Comparison of ENCODE assay signal across 6 cellular contexts in genomic region chr14:54038724-54039123, GRCh38.
"Had no signal": no experiment of that assay in that cellular context is flagged by ENCODE, and none has a peak within 500 bp of the region (broad histone marks: within the 10 kb centered on the region; RNA-seq: fewer than 3 reads in every experiment).

No MANE protein-coding gene starts in this region.

- ATAC-seq: K562 had no signal

- DNase-seq: IMR-90, KBM-7 had no signal

- H3K4me1 Mint-ChIP-seq: IgD-negative memory B cell had no signal

- H3K4me3 ChIP-seq: K562 had no signal

- H3K27ac Mint-ChIP-seq: IgD-negative memory B cell had no signal

- H3K36me3 Mint-ChIP-seq: IgD-negative memory B cell had no signal

- H3K4me3 Mint-ChIP-seq: IgD-negative memory B cell had no signal

- H3K27ac ChIP-seq: HL-60 had no signal

- FAIRE-seq: HTR-8/SVneo, K562 had no signal
